ENCODE assay signal across 16 cellular contexts in genomic region chrX:53930513-53931380, GRCh38.
A peak's percentile ranks its signal among the peaks of the same experiment; 100 is the strongest.
DNase-seq lines count a peak whose midpoint lies in the region; ATAC-seq, FAIRE-seq and TF ChIP-seq lines count a peak whose summit lies in the region.
"Had no signal": no experiment of that assay in that cellular context is flagged by ENCODE, and none has a peak within 500 bp of the region (broad histone marks: within the 10 kb centered on the region; RNA-seq: fewer than 3 reads in every experiment).

No MANE protein-coding gene starts in this region.

- H3K4me3 Mint-ChIP-seq in activated naive CD8-positive, alpha-beta T cell treated with anti-CD3 and anti-CD28 coated beads, Interleukin-2, amount 50 U/mL, for 24 hours: no peak overlapping the region
- H3K4me3 Mint-ChIP-seq in GM23338: no peak overlapping the region
- H3K4me3 Mint-ChIP-seq: CD4-positive, alpha-beta memory T cell had no signal

- FAIRE-seq in keratinocyte (lab: Jason Lieb, UNC): peak; percentile 5

- H3K4me1 Mint-ChIP-seq in activated naive CD8-positive, alpha-beta T cell treated with anti-CD3 and anti-CD28 coated beads, Interleukin-2, amount 50 U/mL, for 24 hours: peaks cover 7% of the 10 kb centered on the region
- H3K4me1 Mint-ChIP-seq in GM23338: no peaks in the 10 kb centered on the region

- dilution Hi-C loops in keratinocyte (cut with MboI; ENCODE audit: extremely low pct_ligation_motif_present, low sequenced_read_pairs): no loop called here

- H2AFZ ChIP-seq in keratinocyte (ENCODE audit: control insufficient read depth, low read length): no peak overlapping the region
- no peak overlapping the region for H2AFZ ChIP-seq in GM23338

- intact Hi-C loops in heart left ventricle (cut with DNase I): no loop called here

- H3K9ac ChIP-seq in keratinocyte (ENCODE audit: control insufficient read depth, extremely low read depth, insufficient read depth, low read length): no peak overlapping the region

- H3K27ac ChIP-seq in HEK293 (ENCODE audit: extremely low read depth, low read depth, low read length) (no peak overlapping the region), keratinocyte (ENCODE audit: control insufficient read depth, insufficient read depth, low read length) (no peak overlapping the region), GM23338 (ENCODE audit: low read depth) (no peak overlapping the region), substantia nigra (ENCODE audit: low read depth, low read length, poor library complexity, severe bottlenecking) (no peak overlapping the region), heart left ventricle (no peak overlapping the region)
- H3K27ac ChIP-seq: epithelial cell of prostate, prostate gland had no signal

- no peaks in the 10 kb centered on the region for H3K79me2 ChIP-seq in keratinocyte (ENCODE audit: control insufficient read depth, insufficient read depth, low read length)
- no peaks in the 10 kb centered on the region for H3K79me2 ChIP-seq in GM23338 (replicated peaks; ENCODE audit: insufficient read depth)

- H3K4me3 ChIP-seq in HEK293 (ENCODE audit: low read depth, low read length): no peak overlapping the region
- no peak overlapping the region for H3K4me3 ChIP-seq in keratinocyte (ENCODE audit: control insufficient read depth in 2 of 3, extremely low read depth in 1 of 3, insufficient read depth in 2 of 3, low read depth in 1 of 3, low read length in 3 of 3)
- H3K4me3 ChIP-seq in GM23338: no peak overlapping the region
- H3K4me3 ChIP-seq in heart left ventricle: no peak overlapping the region
- H3K4me3 ChIP-seq: prostate gland had no signal

- H3K9me3 ChIP-seq in HEK293 (ENCODE audit: control insufficient read depth, insufficient read depth, low read depth, low read length) (no peaks in the 10 kb centered on the region), keratinocyte (ENCODE audit: control insufficient read depth, low read depth, low read length) (no peaks in the 10 kb centered on the region), heart left ventricle (no peaks in the 10 kb centered on the region)
- H3K9me3 ChIP-seq: prostate gland had no signal

- no peaks in the 10 kb centered on the region for H3K4me1 ChIP-seq in HEK293 (ENCODE audit: control insufficient read depth, insufficient read depth, low read length)
- no peaks in the 10 kb centered on the region for H3K4me1 ChIP-seq in keratinocyte (ENCODE audit: control insufficient read depth, extremely low read depth, insufficient read depth, low read length)
- no peaks in the 10 kb centered on the region for H3K4me1 ChIP-seq in GM23338 (ENCODE audit: insufficient read depth)
- H3K4me1 ChIP-seq in heart left ventricle: no peaks in the 10 kb centered on the region
- H3K4me1 ChIP-seq: prostate gland had no signal

- H3K4me2 ChIP-seq in keratinocyte (ENCODE audit: control insufficient read depth, extremely low read depth, insufficient read depth, low read depth, low read length) (no peak overlapping the region), GM23338 (no peak overlapping the region)

- POLR2A ChIA-PET in HEK293 (lab: Yijun Ruan, JAX): no interaction called here

- ATAC-seq in activated naive CD8-positive, alpha-beta T cell treated with anti-CD3 and anti-CD28 coated beads, Interleukin-2, amount 50 U/mL, for 24 hours: peak; percentile 43
- ATAC-seq in GM19452 (IDR thresholded peaks at IDR 0.05; ENCODE audit: unreplicated experiment) (no peak), GM23338 (no peak), heart left ventricle (no peak)

- H3K9me1 ChIP-seq in keratinocyte (ENCODE audit: control insufficient read depth, extremely low read depth, insufficient read depth, low read length): no peaks in the 10 kb centered on the region

- H3K27me3 ChIP-seq in keratinocyte (ENCODE audit: control insufficient read depth, extremely low read depth, insufficient read depth, low read length): no peaks in the 10 kb centered on the region
- H3K27me3 ChIP-seq in GM23338 (ENCODE audit: insufficient read depth): no peaks in the 10 kb centered on the region
- H3K27me3 ChIP-seq in heart left ventricle: no peaks in the 10 kb centered on the region

- no peaks in the 10 kb centered on the region for H3F3A ChIP-seq in GM23338 (replicated peaks; ENCODE audit: low read depth)

- TF ChIP-seq CTCF in HEK293 (tag by site-specific recombination; IDR thresholded peaks at IDR 0.05): no peak
- TF ChIP-seq CTCF in keratinocyte (optimal IDR thresholded peaks at IDR 0.05 in 1 of 3, IDR thresholded peaks at IDR 0.05 in 1 of 3, conservative IDR thresholded peaks at IDR 0.05 in 1 of 3; ENCODE audit: extremely low read depth in 1 of 3, insufficient read depth in 2 of 3, low read length in 3 of 3): no peak
- no peak for TF ChIP-seq CTCF in GM23338 (conservative IDR thresholded peaks at IDR 0.05; ENCODE audit: low read depth in 2 of 2)
- no peak for TF ChIP-seq CTCF in heart left ventricle (IDR thresholded peaks at IDR 0.05)

- DNase-seq in CD1c-positive myeloid dendritic cell (ENCODE audit: extremely low spot score): peak; percentile 1
- no peak for DNase-seq in activated naive CD8-positive, alpha-beta T cell treated with anti-CD3 and anti-CD28 coated beads, Interleukin-2, amount 50 U/mL, for 24 hours
- no peak for DNase-seq in keratinocyte (ENCODE audit: low read depth, low spot score)
- no peak for DNase-seq in GM23338 (ENCODE audit: low spot score)
- DNase-seq in substantia nigra (lab: John Stamatoyannopoulos, UW): no peak
- DNase-seq in heart left ventricle: no peak
- DNase-seq: activated CD8-positive, alpha-beta memory T cell treated with anti-CD3 and anti-CD28 coated beads, Interleukin-2, amount 50 U/mL, for 4 hours; CD4-positive, alpha-beta memory T cell; NCI-H1436 treated with DMSO at 0.1 percent for 48 hours; NCI-H526; Right ventricle myocardium superior; stimulated activated CD4-positive, alpha-beta T cell treated with anti-CD3 and anti-CD28 coated beads, Interleukin-4, amount 100 ng/mL, for 4 hours had no signal

- peaks cover 2% of the 10 kb centered on the region for H3K36me3 Mint-ChIP-seq in activated naive CD8-positive, alpha-beta T cell treated with anti-CD3 and anti-CD28 coated beads, Interleukin-2, amount 50 U/mL, for 24 hours (ENCODE audit: low read depth)
- no peaks in the 10 kb centered on the region for H3K36me3 Mint-ChIP-seq in GM23338 (ENCODE audit: low read depth)
- H3K36me3 Mint-ChIP-seq: CD4-positive, alpha-beta memory T cell had no signal

- no peaks in the 10 kb centered on the region for H3K27me3 Mint-ChIP-seq in activated naive CD8-positive, alpha-beta T cell treated with anti-CD3 and anti-CD28 coated beads, Interleukin-2, amount 50 U/mL, for 24 hours
- H3K27me3 Mint-ChIP-seq in GM23338 (ENCODE audit: insufficient read depth, low read depth, poor library complexity): no peaks in the 10 kb centered on the region
- H3K27me3 Mint-ChIP-seq: CD4-positive, alpha-beta memory T cell had no signal

- CTCF ChIA-PET in HEK293 (lab: Yijun Ruan, JAX): interaction anchor here (0.7 kb wide), 1 partner anchor 1304 kb away, joined by 3 read pairs; no protein-coding TSS in a partner anchor

- no peaks in the 10 kb centered on the region for H4K20me1 ChIP-seq in keratinocyte (ENCODE audit: control insufficient read depth, extremely low read depth, insufficient read depth, low read length)
- H4K20me1 ChIP-seq in GM23338 (replicated peaks; ENCODE audit: insufficient read depth): no peaks in the 10 kb centered on the region

- WGBS in heart left ventricle, 4 donors: 52 to 82% (median 71%) methylated on average over 5 of the region's 5 CpGs

- no peaks in the 10 kb centered on the region for H3K9me2 ChIP-seq in GM23338 (ENCODE audit: insufficient read depth)

- no peaks in the 10 kb centered on the region; a peak in 1 of 3 replicates for H3K36me3 ChIP-seq in HEK293 (ENCODE audit: control insufficient read depth in 2 of 2, insufficient read depth in 1 of 2, low read length in 2 of 2)
- H3K36me3 ChIP-seq in keratinocyte (ENCODE audit: control insufficient read depth in 2 of 2, extremely low read depth in 1 of 2, insufficient read depth in 2 of 2, low read length in 2 of 2): no peaks in the 10 kb centered on the region
- no peaks in the 10 kb centered on the region for H3K36me3 ChIP-seq in GM23338 (ENCODE audit: insufficient read depth)
- no peaks in the 10 kb centered on the region for H3K36me3 ChIP-seq in heart left ventricle
- H3K36me3 ChIP-seq: prostate gland had no signal

- H3K27ac Mint-ChIP-seq in activated naive CD8-positive, alpha-beta T cell treated with anti-CD3 and anti-CD28 coated beads, Interleukin-2, amount 50 U/mL, for 24 hours: peak overlapping the region; percentile 23
- H3K27ac Mint-ChIP-seq in GM23338: no peak overlapping the region
- H3K27ac Mint-ChIP-seq: CD4-positive, alpha-beta memory T cell had no signal

- no peak for TF ChIP-seq POLR2A in heart left ventricle (IDR thresholded peaks at IDR 0.05)

- no peaks in the 10 kb centered on the region for H3K9me3 Mint-ChIP-seq in activated naive CD8-positive, alpha-beta T cell treated with anti-CD3 and anti-CD28 coated beads, Interleukin-2, amount 50 U/mL, for 24 hours
- H3K9me3 Mint-ChIP-seq in GM23338: no peaks in the 10 kb centered on the region
- H3K9me3 Mint-ChIP-seq: CD4-positive, alpha-beta memory T cell had no signal

TF ChIP-seq in HEK293, 187 proteins besides CTCF, POLR2A, EP300 and RAD21 (continues in another document):
- TF ChIP-seq ZNF10 (tag by site-specific recombination; IDR thresholded peaks at IDR 0.05) (0 out of 2 replicates have a peak, but pooled peaks have one; percentile 46), ZBTB48 (tag by site-specific recombination; IDR thresholded peaks at IDR 0.05) (0 out of 2 replicates have a peak, but pooled peaks have one; percentile 37), TCF7L2 (IDR thresholded peaks at IDR 0.05; ENCODE audit: borderline replicate concordance, low read depth, low read length) (no peak)

TF ChIP-seq in GM23338, 12 proteins besides CTCF, POLR2A, EP300 and RAD21 (continues in another document):
- TF ChIP-seq ETS1 (IDR thresholded peaks at IDR 0.05): no peak
- TF ChIP-seq STAT1 (IDR thresholded peaks at IDR 0.05; ENCODE audit: unreplicated experiment): no peak
- no peak for TF ChIP-seq EZH2phosphoT487 (IDR thresholded peaks at IDR 0.05; ENCODE audit: unreplicated experiment)
- TF ChIP-seq JUNB (IDR thresholded peaks at IDR 0.05; ENCODE audit: unreplicated experiment): no peak
- TF ChIP-seq POLR2AphosphoS5 (IDR thresholded peaks at IDR 0.05; ENCODE audit: low read depth): no peak
- TF ChIP-seq EZH2 (IDR thresholded peaks at IDR 0.05; ENCODE audit: low read depth, unreplicated experiment): no peak
- no peak for TF ChIP-seq ZNF114 (CRISPR knock-in tag; IDR thresholded peaks at IDR 0.05)
- TF ChIP-seq CREB1 (CRISPR knock-in tag; IDR thresholded peaks at IDR 0.05; ENCODE audit: low read depth): no peak
- TF ChIP-seq ZNF331 (CRISPR knock-in tag; IDR thresholded peaks at IDR 0.05; ENCODE audit: low read depth): no peak
